Comparison of ENCODE assay signal across 20 cellular contexts in the genomic region with DNA sequence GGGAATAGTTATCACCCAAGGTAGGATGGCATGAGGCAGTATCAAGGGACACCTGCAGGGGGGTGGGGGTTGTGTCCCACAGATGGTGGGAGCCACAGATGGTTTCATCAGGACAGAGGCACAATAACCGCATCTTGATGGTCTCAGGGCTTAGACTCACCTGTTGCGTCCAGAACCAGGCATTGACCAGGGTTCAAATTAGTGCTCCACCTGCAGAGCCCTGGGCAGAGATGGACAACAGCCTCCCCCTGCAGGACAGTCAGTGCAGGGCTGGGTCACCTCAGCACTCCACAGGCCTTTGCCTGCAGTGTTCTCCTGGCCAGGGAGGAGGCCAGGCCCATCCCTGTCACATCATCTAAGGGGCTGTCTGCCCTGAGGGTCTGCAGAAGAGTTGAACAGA. TPM values are rescaled to one million over a fixed set of nuclear protein-coding genes. Genes with fewer than 3 reads are reported as not detected.
A peak's percentile ranks its signal among the peaks of the same experiment; 100 is the strongest.
DNase-seq lines count a peak whose midpoint lies in the region; ATAC-seq, FAIRE-seq and TF ChIP-seq lines count a peak whose summit lies in the region.
"Had no signal": no experiment of that assay in that cellular context is flagged by ENCODE, and none has a peak within 500 bp of the region (broad histone marks: within the 10 kb centered on the region; RNA-seq: fewer than 3 reads in every experiment).

No MANE protein-coding gene starts in this region.

- no peaks in the 10 kb centered on the region for H3K27me3 Mint-ChIP-seq in MCF 10A (ENCODE audit: insufficient read depth, unreplicated experiment)

- H3K36me3 ChIP-seq in HCT116 (ENCODE audit: control insufficient read depth in 1 of 2, insufficient read depth in 2 of 2, low read length in 2 of 2) (no peaks in the 10 kb centered on the region), keratinocyte (ENCODE audit: control insufficient read depth in 2 of 2, extremely low read depth in 1 of 2, insufficient read depth in 2 of 2, low read length in 2 of 2) (no peaks in the 10 kb centered on the region)
- H3K36me3 ChIP-seq: HAP-1, Peyer's patch had no signal

- RAD21 ChIA-PET in HCT116 (lab: Charles Lee; ENCODE audit: low non-redundant PET in 1 of 2, low total read pairs in 2 of 2, uncharacterized antibody in 2 of 2, unreplicated experiment in 2 of 2) = no interaction called here

- H3K79me2 ChIP-seq in HCT116 (ENCODE audit: insufficient read depth, low read length) (no peaks in the 10 kb centered on the region), keratinocyte (ENCODE audit: control insufficient read depth, insufficient read depth, low read length) (no peaks in the 10 kb centered on the region)

- H2AFZ ChIP-seq in HCT116 (ENCODE audit: low read depth, low read length, poor library complexity, severe bottlenecking) = no peak overlapping the region
- H2AFZ ChIP-seq in keratinocyte (ENCODE audit: control insufficient read depth, low read length) = no peak overlapping the region

- TF ChIP-seq EP300 in A549 (IDR thresholded peaks at IDR 0.05) = no peak

- WGBS in A549 (ENCODE audit: missing lambda C conversion rate) = 94% methylated on average over 2 of the region's 2 CpGs

- H3K4me3 ChIP-seq in A549 (no peak overlapping the region), HCT116 (replicated peaks in 1 of 2; ENCODE audit: low read depth in 1 of 2, low read length in 2 of 2) (no peak overlapping the region), keratinocyte (ENCODE audit: control insufficient read depth in 2 of 3, extremely low read depth in 1 of 3, insufficient read depth in 2 of 3, low read depth in 1 of 3, low read length in 3 of 3) (no peak overlapping the region)
- H3K4me3 ChIP-seq: HAP-1, Peyer's patch had no signal

- H3K9me3 ChIP-seq in A549 (no peaks in the 10 kb centered on the region), HCT116 (ENCODE audit: control insufficient read depth in 1 of 2, insufficient read depth in 1 of 2, low read depth in 1 of 2, low read length in 2 of 2) (no peaks in the 10 kb centered on the region), keratinocyte (ENCODE audit: control insufficient read depth, low read depth, low read length) (no peaks in the 10 kb centered on the region)
- H3K9me3 ChIP-seq: HAP-1, Peyer's patch had no signal

- intact Hi-C loops in HCT116 (cut with micrococcal nuclease) = no loop called here
- intact Hi-C loops in MCF 10A (cut with micrococcal nuclease) = no loop called here

- FAIRE-seq in A549 (lab: Jason Lieb, UNC) (no peak), keratinocyte (lab: Jason Lieb, UNC) (no peak)

- no peak overlapping the region for H3K4me3 Mint-ChIP-seq in MCF 10A (ENCODE audit: unreplicated experiment)
- H3K4me3 Mint-ChIP-seq: CD14-positive monocyte had no signal

- peak; percentile 13; the same call in 1 of the 3 replicates for TF ChIP-seq CTCF in A549 (IDR thresholded peaks at IDR 0.05)
- TF ChIP-seq CTCF in HCT116 (IDR thresholded peaks at IDR 0.05 in 2 of 3, conservative IDR thresholded peaks at IDR 0.05 in 1 of 3; ENCODE audit: borderline replicate concordance in 1 of 3, insufficient read depth in 1 of 3, low read depth in 2 of 3, low read length in 2 of 3) = 0 out of 6 replicates have a peak, but pooled peaks of 1 of the 3 experiments have one; percentile 24
- peak; percentile 12 for TF ChIP-seq CTCF in MCF 10A (IDR thresholded peaks at IDR 0.05; ENCODE audit: unreplicated experiment)
- peak in 2 of 3 experiments; percentile 4 to 22 for TF ChIP-seq CTCF in keratinocyte (optimal IDR thresholded peaks at IDR 0.05 in 1 of 3, IDR thresholded peaks at IDR 0.05 in 1 of 3, conservative IDR thresholded peaks at IDR 0.05 in 1 of 3; ENCODE audit: extremely low read depth in 1 of 3, insufficient read depth in 2 of 3, low read length in 3 of 3)

- H4K20me1 ChIP-seq in HCT116 (ENCODE audit: insufficient read depth) = no peaks in the 10 kb centered on the region
- H4K20me1 ChIP-seq in keratinocyte (ENCODE audit: control insufficient read depth, extremely low read depth, insufficient read depth, low read length) = no peaks in the 10 kb centered on the region

- dilution Hi-C loops in keratinocyte (cut with MboI; ENCODE audit: extremely low pct_ligation_motif_present, low sequenced_read_pairs) = no loop called here

- 0 out of 5 replicates have a peak, but pooled peaks of 1 of the 2 experiments have one; percentile 12 for TF ChIP-seq RAD21 in A549 (conservative IDR thresholded peaks at IDR 0.05 in 1 of 2, IDR thresholded peaks at IDR 0.05 in 1 of 2)
- peak; percentile 9; the same call in 1 of the 2 replicates for TF ChIP-seq RAD21 in HCT116 (IDR thresholded peaks at IDR 0.05; ENCODE audit: low read depth)

- H3K27me3 ChIP-seq in HCT116 (ENCODE audit: insufficient read depth, low read length) (no peaks in the 10 kb centered on the region), keratinocyte (ENCODE audit: control insufficient read depth, extremely low read depth, insufficient read depth, low read length) (no peaks in the 10 kb centered on the region)
- H3K27me3 ChIP-seq: Peyer's patch had no signal

- TF ChIP-seq POLR2A in A549 (IDR thresholded peaks at IDR 0.05; ENCODE audit: low read length) (no peak), HCT116 (IDR thresholded peaks at IDR 0.05; ENCODE audit: borderline replicate concordance, extremely low read depth, insufficient read depth, insufficient read length) (no peak)

- H3K9me3 Mint-ChIP-seq in MCF 10A (ENCODE audit: unreplicated experiment) = no peaks in the 10 kb centered on the region

- H3K4me1 Mint-ChIP-seq in MCF 10A (ENCODE audit: insufficient read depth, unreplicated experiment) = no peaks in the 10 kb centered on the region

- H3K36me3 Mint-ChIP-seq in MCF 10A (ENCODE audit: insufficient read depth, unreplicated experiment) = peaks cover 7% of the 10 kb centered on the region
- H3K36me3 Mint-ChIP-seq: CD14-positive monocyte had no signal

- BruUV-seq in HCT116 (replicated peaks; lab: Mats Ljungman, UMichigan) (no TSS peak), MCF 10A (replicated peaks; lab: Mats Ljungman, UMichigan) (no TSS peak)

- H3K9ac ChIP-seq in HCT116 (ENCODE audit: low read length) (no peak overlapping the region), keratinocyte (ENCODE audit: control insufficient read depth, extremely low read depth, insufficient read depth, low read length) (no peak overlapping the region)

- H3K9me1 ChIP-seq in keratinocyte (ENCODE audit: control insufficient read depth, extremely low read depth, insufficient read depth, low read length) = no peaks in the 10 kb centered on the region

- POLR2A ChIA-PET in A549 (lab: Yijun Ruan, JAX) = no interaction called here
- POLR2A ChIA-PET in HCT116 (lab: Charles Lee) = no interaction called here
- POLR2A ChIA-PET in MCF 10A (lab: Yijun Ruan, JAX) = no interaction called here

- no peak for DNase-seq in A549 (ENCODE audit: low read depth in 1 of 2, low spot score in 1 of 2)
- DNase-seq in HCT116 (ENCODE audit: low read depth, low spot score) = no peak
- no peak for DNase-seq in MCF 10A (ENCODE audit: unreplicated experiment)
- DNase-seq in keratinocyte (ENCODE audit: low read depth, low spot score) = no peak
- no peak for DNase-seq in EL
- no peak for DNase-seq in hypothalamus (lab: John Stamatoyannopoulos, UW)
- DNase-seq in Kasumi-1 (lab: John Stamatoyannopoulos, UW) = no peak
- DNase-seq in SW 1271 (lab: John Stamatoyannopoulos, UW) = no peak
- DNase-seq: DMS 273 treated with DMSO at 0.1 percent for 48 hours, GF-D8, KBM-7, NCI-H1092 treated with DMSO at 0.1 percent for 48 hours, NCI-H2081 treated with DMSO at 0.1 percent for 48 hours, NCI-H510A treated with DMSO at 0.1 percent for 48 hours, NCI-H82 had no signal

- CTCF ChIA-PET in A549 (lab: Yijun Ruan, JAX) (interaction anchor here (0.6 to 17.8 kb wide), 20 partner anchors 9 to 104 kb away, joined by 3 to 352 read pairs (median 5); a partner anchor contains a TSS), HCT116 (lab: Charles Lee) (no interaction called here), MCF 10A (lab: Yijun Ruan, JAX) (no interaction called here)

- ATAC-seq in A549 (peak; percentile 69 to 77; a peak in 5 of 6 replicates), HCT116 (peak; percentile 63)
- ATAC-seq: Right ventricle myocardium inferior had no signal

- H3K27ac Mint-ChIP-seq in MCF 10A (ENCODE audit: low read depth, unreplicated experiment) = no peak overlapping the region

- H3K27ac ChIP-seq in A549 (no peak overlapping the region), HCT116 (ENCODE audit: low read depth, low read length) (no peak overlapping the region), keratinocyte (ENCODE audit: control insufficient read depth, insufficient read depth, low read length) (no peak overlapping the region)
- H3K27ac ChIP-seq: Peyer's patch had no signal

- H3K4me1 ChIP-seq in A549 (no peaks in the 10 kb centered on the region), HCT116 (ENCODE audit: control insufficient read depth in 1 of 2, insufficient read depth in 2 of 2, low read length in 2 of 2) (no peaks in the 10 kb centered on the region), keratinocyte (ENCODE audit: control insufficient read depth, extremely low read depth, insufficient read depth, low read length) (no peaks in the 10 kb centered on the region)
- H3K4me1 ChIP-seq: HAP-1, Peyer's patch had no signal

- H3K4me2 ChIP-seq in A549 (no peak overlapping the region), HCT116 (ENCODE audit: low read length) (no peak overlapping the region), keratinocyte (ENCODE audit: control insufficient read depth, extremely low read depth, insufficient read depth, low read depth, low read length) (no peak overlapping the region)

- H3K9me2 ChIP-seq in HCT116 (ENCODE audit: insufficient read depth) = no peaks in the 10 kb centered on the region

RNA-seq across cellular contexts. Expression of a gene that starts 14.5 kb away (rescaled TPM):
- polyA plus RNA-seq in A549 (2011; rRNA removed) (8.9 and 10.1 TPM in 2 replicates), A549 (2017; fragmentation: RNase III; extraction: RNeasy Plus Mini Kit Qiagen cat#74134 plus additional on column Dnase treatment) (0.43 to 0.88 TPM (median 0.52 TPM) in 3 replicates), keratinocyte (1.4 to 3.3 TPM (median 2.2 TPM) in 3 replicates)
- polyA plus RNA-seq in A549 (2012; cell fraction: cytosol; rRNA removed) = 0.54 and 0.87 TPM in 2 replicates
- polyA plus RNA-seq in A549 (2012; cell fraction: nucleus; rRNA removed) = 0.91 TPM in 2 replicates
- polyA minus RNA-seq in A549 (2011; rRNA and poly(A)+ RNA removed) = 5.6 and 6.7 TPM in 2 replicates
- total RNA-seq in HCT116 (2021; ENCODE audit: unreplicated experiment) (1.2 TPM), MCF 10A (2022) (0.32 and 0.56 TPM in 2 replicates)
- 0.74 and 0.82 TPM in 2 replicates for polyA plus RNA-seq in HCT116 (2012)
- polyA plus RNA-seq in keratinocyte (2011; ENCODE audit: low read depth) = not detected
- polyA plus RNA-seq in keratinocyte (2011; cell fraction: cytosol; rRNA removed) = 0.90 and 1.2 TPM in 2 replicates
- polyA plus RNA-seq in keratinocyte (2011; cell fraction: nucleus; rRNA removed) = 4.0 and 4.1 TPM in 2 replicates
- polyA plus RNA-seq in keratinocyte (2012; ENCODE audit: low replicate concordance) = 1.3 and 1.7 TPM in 2 replicates
- 1.7 to 2.8 TPM (median 2.0 TPM) in 3 replicates for polyA minus RNA-seq in keratinocyte
- polyA minus RNA-seq in keratinocyte (2011; cell fraction: cytosol; rRNA and poly(A)+ RNA removed) = not detected
- 0.95 and 1.2 TPM in 2 replicates for polyA minus RNA-seq in keratinocyte (2011; cell fraction: nucleus; rRNA and poly(A)+ RNA removed)

RNA-seq across cellular contexts. Expression of a gene that starts 51.9 kb away (rescaled TPM):
- polyA plus RNA-seq in A549 (2011; rRNA removed) (not detected in 2 replicates), A549 (2017; fragmentation: RNase III; extraction: RNeasy Plus Mini Kit Qiagen cat#74134 plus additional on column Dnase treatment) (not detected in 3 replicates), keratinocyte (not detected in 3 replicates)
- polyA plus RNA-seq in A549 (2012; cell fraction: cytosol; rRNA removed) = not detected in 2 replicates
- polyA plus RNA-seq in A549 (2012; cell fraction: nucleus; rRNA removed) = not detected in 2 replicates
- polyA minus RNA-seq in A549 (2011; rRNA and poly(A)+ RNA removed) = not detected in 2 replicates
- total RNA-seq in HCT116 (2021; ENCODE audit: unreplicated experiment) (not detected), MCF 10A (2022) (not detected in 2 replicates)
- polyA plus RNA-seq in HCT116 (2012) = not detected in 2 replicates
- polyA plus RNA-seq in keratinocyte (2011; ENCODE audit: low read depth) = not detected
- polyA plus RNA-seq in keratinocyte (2011; cell fraction: cytosol; rRNA removed) = not detected in 2 replicates
- polyA plus RNA-seq in keratinocyte (2011; cell fraction: nucleus; rRNA removed) = not detected in 2 replicates
- polyA plus RNA-seq in keratinocyte (2012; ENCODE audit: low replicate concordance) = not detected in 2 replicates
- polyA minus RNA-seq in keratinocyte = not detected in 3 replicates
- not detected for polyA minus RNA-seq in keratinocyte (2011; cell fraction: cytosol; rRNA and poly(A)+ RNA removed)
- not detected in 2 replicates for polyA minus RNA-seq in keratinocyte (2011; cell fraction: nucleus; rRNA and poly(A)+ RNA removed)
- total RNA-seq: M059J, Peyer's patch, Right ventricle myocardium inferior had no signal
- polyA plus RNA-seq: CD14-positive monocyte had no signal
